8 cellular contexts compared by ENCODE assay signal in the genomic region with DNA sequence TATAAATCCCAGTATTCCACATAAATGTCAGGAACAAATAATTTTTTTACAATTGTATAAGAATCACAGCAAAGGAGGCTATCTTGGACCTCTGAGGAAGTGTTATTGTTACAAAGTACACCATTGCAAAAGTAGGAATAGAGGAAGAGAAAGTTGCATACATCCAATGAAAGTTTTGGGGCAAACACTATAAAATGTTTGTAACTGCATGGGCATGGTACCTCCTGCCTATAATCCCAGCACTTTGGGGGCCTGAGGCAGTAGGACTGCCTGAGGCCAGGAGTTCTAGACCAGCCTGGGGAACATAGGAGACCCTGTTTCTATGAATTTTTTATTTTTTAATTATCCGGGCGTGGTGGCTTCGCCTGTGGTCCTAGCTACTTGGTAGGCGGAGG. TPM values are rescaled to one million over a fixed set of nuclear protein-coding genes. Genes with fewer than 3 reads are reported as not detected.
DNase-seq lines count a peak whose midpoint lies in the region; ATAC-seq, FAIRE-seq and TF ChIP-seq lines count a peak whose summit lies in the region.

No MANE protein-coding gene starts in this region.

- 90 to 94% methylated on average over 4 of the region's 4 CpGs for WGBS in endodermal cell (ENCODE audit: insufficient coverage in 1 of 2, insufficient read length in 1 of 2), 2 experiments
- WGBS in psoas muscle, 3 donors = 90 to 95% (median 90%) methylated on average over 4 of the region's 4 CpGs
- WGBS in small intestine, 3 donors = 87 to 92% (median 90%) methylated on average over 4 of the region's 4 CpGs

- no peak for FAIRE-seq in small intestine (lab: Jason Lieb, UNC)

- peaks cover 4% of the 10 kb centered on the region for H3K36me3 ChIP-seq in endodermal cell (ENCODE audit: control insufficient read depth, insufficient read depth, low read length)
- peaks cover 0 to 23% of the 10 kb centered on the region in 2 donors for H3K36me3 ChIP-seq in psoas muscle (ENCODE audit: insufficient read depth in 1 of 2, low read depth in 1 of 2)
- H3K36me3 ChIP-seq in small intestine (ENCODE audit: control insufficient read depth in 2 of 2, insufficient read depth in 2 of 2, low read length in 2 of 2) = peaks cover 0 to 2% of the 10 kb centered on the region in 2 donors

- peak overlapping the region; percentile 85 for H3K4me3 ChIP-seq in endodermal cell (ENCODE audit: low read length)
- H3K4me3 ChIP-seq in psoas muscle = peak overlapping the region; percentile 98
- H3K4me3 ChIP-seq in small intestine (ENCODE audit: low read depth in 1 of 2, low read length in 2 of 2) = peak overlapping the region in 1 of 2 donors; percentile 94

- H3K27me3 Mint-ChIP-seq in endodermal cell (ENCODE audit: insufficient read depth) = no peaks in the 10 kb centered on the region

- intact Hi-C loops in psoas muscle (cut with DNase I) = loop anchor here (2.0 to 10.0 kb wide), 3 partner anchors 51 to 153 kb away; a partner anchor contains a TSS

- no peak for ATAC-seq in psoas muscle
- ATAC-seq in HG03342 (IDR thresholded peaks at IDR 0.05; ENCODE audit: unreplicated experiment) = no peak
- ATAC-seq in HG03095 (IDR thresholded peaks at IDR 0.05; ENCODE audit: unreplicated experiment) = no peak

- peak overlapping the region; percentile 96 for H3K27ac Mint-ChIP-seq in endodermal cell

- peak; percentile 18 for DNase-seq in GM10266 (ENCODE audit: extremely low spot score)
- peak; percentile 76 for DNase-seq in OCI-M1 (lab: John Stamatoyannopoulos, UW)
- no peak for DNase-seq in endodermal cell
- no peak for DNase-seq in psoas muscle
- DNase-seq in small intestine = no peak
- no peak for DNase-seq in NCI-H345 treated with DMSO at 0.1 percent for 48 hours (lab: John Stamatoyannopoulos, UW; ENCODE audit: unreplicated experiment)

- H3K27ac ChIP-seq in endodermal cell (ENCODE audit: low read depth, low read length) = peak overlapping the region; percentile 93
- peak overlapping the region; percentile 97 for H3K27ac ChIP-seq in psoas muscle
- H3K27ac ChIP-seq in small intestine (ENCODE audit: low read depth in 1 of 2, low read length in 1 of 2) = peak overlapping the region in 1 of 2 donors; percentile 89

- H3K9me3 ChIP-seq in endodermal cell (ENCODE audit: control insufficient read depth, low read length) (no peaks in the 10 kb centered on the region), psoas muscle (no peaks in the 10 kb centered on the region), small intestine (ENCODE audit: control insufficient read depth, low read depth) (no peaks in the 10 kb centered on the region)

- TF ChIP-seq CTCF in GM10266 (IDR thresholded peaks at IDR 0.05; ENCODE audit: control insufficient read depth, insufficient read depth, low read depth, missing control alignments) (no peak), endodermal cell (conservative IDR thresholded peaks at IDR 0.05) (no peak), psoas muscle (IDR thresholded peaks at IDR 0.05) (no peak)

- H3K4me3 Mint-ChIP-seq in endodermal cell = peak overlapping the region; percentile 91

- H3K9me3 Mint-ChIP-seq in endodermal cell = no peaks in the 10 kb centered on the region

- no peak overlapping the region for H3K9ac ChIP-seq in endodermal cell (ENCODE audit: extremely low read depth, low read length, poor library complexity, severe bottlenecking)

- H3K36me3 Mint-ChIP-seq in endodermal cell (ENCODE audit: low read depth) = peaks cover 23% of the 10 kb centered on the region

- peaks cover 3% of the 10 kb centered on the region for H3K4me1 ChIP-seq in endodermal cell (ENCODE audit: control insufficient read depth, insufficient read depth, low read length)
- peaks cover 21% of the 10 kb centered on the region for H3K4me1 ChIP-seq in psoas muscle
- peaks cover 2 to 8% of the 10 kb centered on the region in 2 donors for H3K4me1 ChIP-seq in small intestine (ENCODE audit: control insufficient read depth in 2 of 2, insufficient read depth in 1 of 2, low read depth in 1 of 2, low read length in 1 of 2)

- H3K27me3 ChIP-seq in endodermal cell (ENCODE audit: control insufficient read depth, insufficient read depth, low read length, poor library complexity, severe bottlenecking) = no peaks in the 10 kb centered on the region
- no peaks in the 10 kb centered on the region for H3K27me3 ChIP-seq in psoas muscle (ENCODE audit: insufficient read depth in 3 of 3, low read length in 2 of 3)
- no peaks in the 10 kb centered on the region for H3K27me3 ChIP-seq in small intestine (ENCODE audit: control insufficient read depth in 2 of 2, insufficient read depth in 2 of 2, low read length in 2 of 2)

- H3K4me1 Mint-ChIP-seq in endodermal cell = peaks cover 20% of the 10 kb centered on the region

RNA-seq across cellular contexts. Expression of a gene that starts 0.8 kb away (rescaled TPM):
- 10 to 100 TPM; 40.2 to 52.0 TPM for total RNA-seq in endodermal cell
- 46.3 TPM for polyA plus RNA-seq in endodermal cell (2013, experiment 1 of 2)
- 50.3 TPM for polyA plus RNA-seq in endodermal cell (2013, experiment 2 of 2)
- 10 to 100 TPM; 46.1 to 71.6 (median 56.3) TPM for total RNA-seq in psoas muscle
- polyA plus RNA-seq in psoas muscle = 10 to 100 TPM; 40.0 to 86.8 (median 56.0) TPM
- polyA plus RNA-seq in small intestine = 10 to 100 TPM; 30.3 to 33.3 (median 32.7) TPM

RNA-seq across cellular contexts. Expression of a gene that starts 28.0 kb away (rescaled TPM):
- 100 to 1,000 TPM; 146 to 173 TPM for total RNA-seq in endodermal cell
- 140 TPM for polyA plus RNA-seq in endodermal cell (2013, experiment 1 of 2)
- 145 TPM for polyA plus RNA-seq in endodermal cell (2013, experiment 2 of 2)
- total RNA-seq in psoas muscle = 10 to 100 TPM; 28.6 to 44.4 (median 34.2) TPM
- 10 to 100 TPM; 30.2 to 76.9 (median 60.5) TPM for polyA plus RNA-seq in psoas muscle
- polyA plus RNA-seq in small intestine = 100 to 1,000 TPM in 2 of 3 donors, 10 to 100 TPM in 1; 84.8 to 125 (median 110) TPM

RNA-seq across cellular contexts. Expression of a gene that starts 51.8 kb away (rescaled TPM):
- 10 to 100 TPM; 25.7 to 34.6 TPM for total RNA-seq in endodermal cell
- 40.3 TPM for polyA plus RNA-seq in endodermal cell (2013, experiment 1 of 2)
- 40.4 TPM for polyA plus RNA-seq in endodermal cell (2013, experiment 2 of 2)
- total RNA-seq in psoas muscle = 10 to 100 TPM; 12.4 to 21.3 (median 16.6) TPM
- polyA plus RNA-seq in psoas muscle = 10 to 100 TPM in 1 of 3 donors, 1 to 10 TPM in 2; 5.9 to 24.8 (median 8.4) TPM
- 1 to 10 TPM; 5.8 to 7.3 (median 6.5) TPM for polyA plus RNA-seq in small intestine

Comparison
In these comparisons a context has a peak if more than half of its experiments do, and no peak if none do; other contexts are left out.
1. DNase-seq: peak in GM10266 (single experiment) and OCI-M1 (single experiment); none in endodermal cell (single experiment), psoas muscle (0 of 2), small intestine (single experiment) and NCI-H345 treated with DMSO at 0.1 percent for 48 hours (single experiment).